17 cellular contexts compared by ENCODE assay signal in the genomic region with DNA sequence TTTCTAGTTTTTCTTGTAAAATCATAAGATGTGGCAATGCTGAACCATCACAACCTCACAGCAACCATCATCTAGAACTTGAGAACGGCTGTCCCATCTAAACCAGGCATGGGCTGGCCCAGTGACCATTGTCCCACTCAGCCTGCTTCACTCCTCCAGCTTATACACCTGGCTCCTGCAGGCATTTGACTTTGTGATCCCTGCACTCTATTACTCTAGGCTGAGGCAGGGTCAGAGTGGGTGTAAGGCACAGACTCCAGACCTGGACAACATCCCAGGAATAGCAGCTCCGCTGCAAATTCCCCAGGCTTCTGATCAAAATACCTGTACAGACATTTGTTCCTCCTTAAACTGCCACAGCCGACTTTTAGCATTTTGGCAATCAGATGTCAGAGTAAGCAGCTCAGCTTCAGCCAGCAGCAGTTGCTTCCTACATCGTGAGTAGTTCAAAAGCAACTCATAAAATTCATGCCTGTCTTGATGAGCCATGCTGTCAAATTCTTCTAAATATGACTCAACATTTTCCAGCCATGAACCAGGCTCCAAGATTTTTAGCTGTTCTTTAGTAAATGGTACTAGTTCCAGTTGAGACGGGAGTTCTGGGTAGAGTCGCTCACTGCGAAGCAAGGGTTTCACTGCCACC. TPM values are rescaled to one million over a fixed set of nuclear protein-coding genes. Genes with fewer than 3 reads are reported as not detected.
DNase-seq lines count a peak whose midpoint lies in the region; ATAC-seq, FAIRE-seq and TF ChIP-seq lines count a peak whose summit lies in the region.
"Had no signal": no experiment of that assay in that cellular context is flagged by ENCODE, and none has a peak within 500 bp of the region (broad histone marks: within the 10 kb centered on the region; RNA-seq: fewer than 3 reads in every experiment).

No MANE protein-coding gene starts in this region.

- 67% methylated on average over 7 of the region's 7 CpGs for WGBS in A549 (ENCODE audit: missing lambda C conversion rate)
- WGBS in hepatocyte (ENCODE audit: low lambda C conversion rate, missing lambda C conversion rate): 92% methylated on average over 7 of the region's 7 CpGs

- H3K4me2 ChIP-seq in A549 (0 out of 3 replicates have a peak overlapping the region, but pooled peaks have one; percentile 21), hepatocyte (no peak overlapping the region)
- H3K4me2 ChIP-seq: BLaER1 had no signal

- TF ChIP-seq RAD21 in A549 (conservative IDR thresholded peaks at IDR 0.05 in 1 of 2, IDR thresholded peaks at IDR 0.05 in 1 of 2): no peak

- H3K4me3 ChIP-seq in A549: no peak overlapping the region
- no peak overlapping the region for H3K4me3 ChIP-seq in astrocyte of the cerebellum (ENCODE audit: low read depth, low read length)
- H3K4me3 ChIP-seq in hepatocyte: no peak overlapping the region
- H3K4me3 ChIP-seq: BLaER1 had no signal

- no peak for TF ChIP-seq CTCF in A549 (IDR thresholded peaks at IDR 0.05)
- no peak for TF ChIP-seq CTCF in astrocyte of the cerebellum (IDR thresholded peaks at IDR 0.05; ENCODE audit: low read depth, low read length, missing control alignments)
- TF ChIP-seq CTCF in hepatocyte (IDR thresholded peaks at IDR 0.05; ENCODE audit: poor library complexity): no peak
- TF ChIP-seq CTCF in GM10248 (IDR thresholded peaks at IDR 0.05; ENCODE audit: control extremely low read depth, extremely low read depth, low read depth, missing control alignments): no peak

- ATAC-seq in A549: peak in 1 of 2 experiments; percentile 46; a peak in 1 of 6 replicates
- no peak for ATAC-seq in HG02973 (IDR thresholded peaks at IDR 0.05; ENCODE audit: unreplicated experiment)
- ATAC-seq: naive thymus-derived CD8-positive, alpha-beta T cell; stimulated activated memory B cell treated with anti-CD40 and anti-IgM and Interleukin-4, amounts not matched to agents 10 μg/mL and 1 μg/mL and 100 μg/mL, for 72 hours had no signal

- H2AFZ ChIP-seq in hepatocyte: no peak overlapping the region

- DNase-seq in A549 (ENCODE audit: low read depth in 1 of 2, low spot score in 1 of 2) (peak in 1 of 2 experiments; percentile 1), HPDE6-E6E7 (ENCODE audit: extremely low spot score) (peak; percentile 70), astrocyte of the cerebellum (ENCODE audit: low read depth) (peak; percentile 58), hepatocyte (ENCODE audit: low spot score) (peak; percentile 27), GM10248 (ENCODE audit: extremely low spot score) (no peak), HT-29 (ENCODE audit: low spot score) (no peak), RPMI8226 (no peak)
- DNase-seq: activated CD4-positive, alpha-beta T cell treated with anti-CD3 and anti-CD28 coated beads, Interleukin-2, amount 10 ng/mL, durations not matched to agents 7 days and 5 days; activated naive CD4-positive, alpha-beta T cell treated with anti-CD3 and anti-CD28 coated beads, Interleukin-2, amount 50 U/mL, for 16 hours; effector CD8-positive, alpha-beta T cell; GF-D8; H7; naive thymus-derived CD8-positive, alpha-beta T cell; NCI-H69 had no signal

- no peak for TF ChIP-seq EP300 in A549 (IDR thresholded peaks at IDR 0.05)

- H3K36me3 ChIP-seq in hepatocyte (replicated peaks; ENCODE audit: insufficient read depth, low read depth): no peaks in the 10 kb centered on the region

- H3K4me1 ChIP-seq in A549 (peaks cover 5% of the 10 kb centered on the region; the same call in 1 of the 3 replicates), hepatocyte (ENCODE audit: insufficient read depth) (no peaks in the 10 kb centered on the region)
- H3K4me1 ChIP-seq: BLaER1 had no signal

- POLR2A ChIA-PET in A549 (lab: Yijun Ruan, JAX): no interaction called here
- POLR2A ChIA-PET in GM10248 (lab: Yijun Ruan, JAX): no interaction called here

- H3K9me3 ChIP-seq in A549 (no peaks in the 10 kb centered on the region), hepatocyte (ENCODE audit: low read depth) (no peaks in the 10 kb centered on the region)
- H3K9me3 ChIP-seq: BLaER1 had no signal

- CTCF ChIA-PET in A549 (lab: Yijun Ruan, JAX): interaction anchor here (1.5 kb wide), 2 partner anchors 20 to 119 kb away, joined by 3 to 4 read pairs; no protein-coding TSS in a partner anchor
- CTCF ChIA-PET in GM10248 (lab: Yijun Ruan, JAX): interaction anchor here (1.3 to 1.4 kb wide), 2 partner anchors 13 to 288 kb away, joined by 3 to 5 read pairs; no protein-coding TSS in a partner anchor

- peaks cover 30% of the 10 kb centered on the region for H3K79me2 ChIP-seq in hepatocyte

- H3K27ac ChIP-seq in A549 (peak overlapping the region in 1 of 2 experiments; percentile 48; a peak in 1 of 6 replicates), hepatocyte (peak overlapping the region; percentile 37)
- H3K27ac ChIP-seq: BLaER1 had no signal

- no peaks in the 10 kb centered on the region for H3K9me2 ChIP-seq in hepatocyte (replicated peaks; ENCODE audit: insufficient read depth)

- no peak for FAIRE-seq in A549 (lab: Jason Lieb, UNC)

- H3K27me3 ChIP-seq in hepatocyte: no peaks in the 10 kb centered on the region
- H3K27me3 ChIP-seq: BLaER1 had no signal

- in situ Hi-C loops in astrocyte of the cerebellum (cut with HindIII; ENCODE audit: low sequenced_read_pairs): no loop called here

- peaks cover 5% of the 10 kb centered on the region for H4K20me1 ChIP-seq in hepatocyte (ENCODE audit: insufficient read depth, poor library complexity, severe bottlenecking)

- TF ChIP-seq POLR2A in A549 (IDR thresholded peaks at IDR 0.05; ENCODE audit: low read length): no peak

TF ChIP-seq in A549, 52 proteins besides CTCF, POLR2A, EP300 and RAD21:
- no peak for TF ChIP-seq FOSL2 (IDR thresholded peaks at IDR 0.05)
- TF ChIP-seq FOSL2 (CRISPR knock-in tag; IDR thresholded peaks at IDR 0.05): peak; percentile 15; the same call in 1 of the 2 replicates
- TF ChIP-seq HDAC2 (IDR thresholded peaks at IDR 0.05): no peak
- TF ChIP-seq SREBF2 (IDR thresholded peaks at IDR 0.05): no peak
TF ChIP-seq in A549: peak in this region for 1.

RNA-seq across cellular contexts. Expression of a gene that starts 12.9 kb away (rescaled TPM):
- polyA plus RNA-seq in A549 (2011; rRNA removed): 10.7 and 12.7 TPM in 2 replicates
- 2.3 and 3.4 TPM in 2 replicates for polyA plus RNA-seq in A549 (2012; cell fraction: cytosol; rRNA removed)
- 6.0 and 8.2 TPM in 2 replicates for polyA plus RNA-seq in A549 (2012; cell fraction: nucleus; rRNA removed)
- polyA plus RNA-seq in A549 (2017; fragmentation: RNase III; extraction: RNeasy Plus Mini Kit Qiagen cat#74134 plus additional on column Dnase treatment): 3.6 to 3.8 TPM (median 3.7 TPM) in 3 replicates
- 38.5 and 48.5 TPM in 2 replicates for polyA minus RNA-seq in A549 (2011; rRNA and poly(A)+ RNA removed)
- 31.1 and 32.1 TPM in 2 replicates for total RNA-seq in hepatocyte
- 4.6 and 5.7 TPM in 2 replicates for polyA plus RNA-seq in hepatocyte
- 4.5 and 6.6 TPM in 2 replicates for total RNA-seq in HT-29 (2014; rRNA removed; shearing (Covaris generic))

Comparison
In these comparisons a context has a peak if more than half of its experiments do, and no peak if none do; other contexts are left out.
1. DNase-seq: peak in HPDE6-E6E7 (single experiment), astrocyte of the cerebellum (single experiment) and hepatocyte (single experiment); none in GM10248 (single experiment), HT-29 (single experiment) and RPMI8226 (single experiment).